11 cellular contexts compared by ENCODE assay signal in genomic region chr5:160539431-160539830, GRCh38.
DNase-seq lines count a peak whose midpoint lies in the region; ATAC-seq and TF ChIP-seq lines count a peak whose summit lies in the region.
"Had no signal": no experiment of that assay in that cellular context is flagged by ENCODE, and none has a peak within 500 bp of the region (broad histone marks: within the 10 kb centered on the region; RNA-seq: fewer than 3 reads in every experiment).

No MANE protein-coding gene starts in this region.

- H3K27ac ChIP-seq in sigmoid colon: no peak overlapping the region

- H3K4me3 Mint-ChIP-seq in T-helper 2 cell treated with Interferon-gamma antibody and Interleukin-4, amounts not matched to agents 5 μg/mL and 100 μg/mL, for 36 hours: no peak overlapping the region

- H3K27me3 ChIP-seq in MG63 (peaks cover 2% of the 10 kb centered on the region; the same call in 1 of the 2 replicates), sigmoid colon (no peaks in the 10 kb centered on the region)

- no peak overlapping the region for H3K27ac Mint-ChIP-seq in T-helper 2 cell treated with Interferon-gamma antibody and Interleukin-4, amounts not matched to agents 5 μg/mL and 100 μg/mL, for 36 hours

- no peaks in the 10 kb centered on the region for H3K9me3 ChIP-seq in MG63
- H3K9me3 ChIP-seq in sigmoid colon: no peaks in the 10 kb centered on the region

- DNase-seq in T-helper 2 cell treated with Interferon-gamma antibody and Interleukin-4, amounts not matched to agents 5 μg/mL and 100 μg/mL, for 36 hours (ENCODE audit: low spot score): peak; percentile 81
- peak; percentile 61 to 67 for DNase-seq in stimulated activated CD4-positive, alpha-beta T cell treated with anti-CD3 and anti-CD28 coated beads, Interleukin-15, amount 100 ng/mL, for 48 hours (ENCODE audit: low read depth in 2 of 2)
- no peak for DNase-seq in MG63
- DNase-seq in NCI-H128 (lab: John Stamatoyannopoulos, UW; ENCODE audit: unreplicated experiment): no peak
- DNase-seq in sigmoid colon: no peak
- DNase-seq: HCEC 1CT, midbrain, NCI-H1105 had no signal

- H3K4me3 ChIP-seq in MG63 (no peak overlapping the region), sigmoid colon (no peak overlapping the region)

- H3K36me3 ChIP-seq in MG63 (no peaks in the 10 kb centered on the region), sigmoid colon (no peaks in the 10 kb centered on the region)

- no peaks in the 10 kb centered on the region for H3K27me3 Mint-ChIP-seq in T-helper 2 cell treated with Interferon-gamma antibody and Interleukin-4, amounts not matched to agents 5 μg/mL and 100 μg/mL, for 36 hours (ENCODE audit: low read depth)

- peaks cover 11% of the 10 kb centered on the region for H3K4me1 Mint-ChIP-seq in T-helper 2 cell treated with Interferon-gamma antibody and Interleukin-4, amounts not matched to agents 5 μg/mL and 100 μg/mL, for 36 hours (ENCODE audit: low read depth)

- H3K36me3 Mint-ChIP-seq in T-helper 2 cell treated with Interferon-gamma antibody and Interleukin-4, amounts not matched to agents 5 μg/mL and 100 μg/mL, for 36 hours (ENCODE audit: low read depth): no peaks in the 10 kb centered on the region

- no peak for TF ChIP-seq POLR2A in sigmoid colon (IDR thresholded peaks at IDR 0.05)

- no peak for TF ChIP-seq CTCF in sigmoid colon (IDR thresholded peaks at IDR 0.05)

- 73 to 92% methylated on average over 1 of the region's 1 CpG for WGBS in sigmoid colon, 2 donors

- intact Hi-C loops in sigmoid colon (cut with DNase I): no loop called here

- no peaks in the 10 kb centered on the region for H3K4me1 ChIP-seq in sigmoid colon

- TF ChIP-seq EP300 in sigmoid colon (IDR thresholded peaks at IDR 0.05): no peak

- no peaks in the 10 kb centered on the region for H3K9me3 Mint-ChIP-seq in T-helper 2 cell treated with Interferon-gamma antibody and Interleukin-4, amounts not matched to agents 5 μg/mL and 100 μg/mL, for 36 hours

- ATAC-seq in GM18511 (IDR thresholded peaks at IDR 0.05; ENCODE audit: unreplicated experiment) (peak; percentile 58), GM21390 (IDR thresholded peaks at IDR 0.05; ENCODE audit: unreplicated experiment) (peak; percentile 49), GM21786 (IDR thresholded peaks at IDR 0.05; ENCODE audit: unreplicated experiment) (no peak)

Comparison
In these comparisons a context has a peak if more than half of its experiments do, and no peak if none do; other contexts are left out.
1. DNase-seq: peak in T-helper 2 cell treated with Interferon-gamma antibody and Interleukin-4, amounts not matched to agents 5 μg/mL and 100 μg/mL, for 36 hours (single experiment) and stimulated activated CD4-positive, alpha-beta T cell treated with anti-CD3 and anti-CD28 coated beads, Interleukin-15, amount 100 ng/mL, for 48 hours (2 of 2); none in MG63 (single experiment), NCI-H128 (single experiment) and sigmoid colon (single experiment).